9 cellular contexts compared by ENCODE assay signal in genomic region chr2:192029089-192029488, GRCh38.
A peak's percentile ranks its signal among the peaks of the same experiment; 100 is the strongest.
DNase-seq lines count a peak whose midpoint lies in the region; ATAC-seq and TF ChIP-seq lines count a peak whose summit lies in the region.
"Had no signal": no experiment of that assay in that cellular context is flagged by ENCODE, and none has a peak within 500 bp of the region (broad histone marks: within the 10 kb centered on the region; RNA-seq: fewer than 3 reads in every experiment).

No MANE protein-coding gene starts in this region.

- WGBS in esophagus squamous epithelium, 2 donors, result 85 to 94% methylated on average over 2 of the region's 2 CpGs

- intact Hi-C loops in esophagus squamous epithelium (cut with DNase I), result no loop called here

- no peaks in the 10 kb centered on the region for H3K4me1 ChIP-seq in BE2C
- peaks cover 0 to 11% (median 3%) of the 10 kb centered on the region in 3 donors for H3K4me1 ChIP-seq in esophagus squamous epithelium

- DNase-seq in BE2C (peak; percentile 30), choroid plexus epithelial cell (ENCODE audit: low read depth) (peak; percentile 55), cerebellar cortex (ENCODE audit: low spot score) (no peak), NCI-H2029 treated with DMSO at 0.1 percent for 48 hours (lab: John Stamatoyannopoulos, UW) (no peak), COR-L47 (lab: John Stamatoyannopoulos, UW) (no peak), esophagus squamous epithelium (lab: John Stamatoyannopoulos, UW) (no peak)

- H3K27me3 ChIP-seq in BE2C (no peaks in the 10 kb centered on the region), esophagus squamous epithelium (no peaks in the 10 kb centered on the region)
- H3K27me3 ChIP-seq: cardiac muscle cell had no signal

- TF ChIP-seq CTCF in BE2C (IDR thresholded peaks at IDR 0.05; ENCODE audit: low read depth, low read length) (peak; percentile 64), choroid plexus epithelial cell (conservative IDR thresholded peaks at IDR 0.05; ENCODE audit: low read depth, low read length) (peak; percentile 49), esophagus squamous epithelium (IDR thresholded peaks at IDR 0.05) (peak in 1 of 6 experiments; percentile 38)

- no peak overlapping the region for H3K27ac ChIP-seq in esophagus squamous epithelium
- H3K27ac ChIP-seq: cardiac muscle cell had no signal

- ATAC-seq in GM19043 (IDR thresholded peaks at IDR 0.05; ENCODE audit: low read depth, unreplicated experiment) (peak; percentile 62), HG03378 (IDR thresholded peaks at IDR 0.05; ENCODE audit: unreplicated experiment) (peak; percentile 63)

- H3K36me3 ChIP-seq in BE2C, result no peaks in the 10 kb centered on the region
- H3K36me3 ChIP-seq in esophagus squamous epithelium, result no peaks in the 10 kb centered on the region
- H3K36me3 ChIP-seq: cardiac muscle cell had no signal

- H3K4me3 ChIP-seq in BE2C (ENCODE audit: low read depth, low read length) (no peak overlapping the region), choroid plexus epithelial cell (ENCODE audit: low read depth, low read length) (no peak overlapping the region), esophagus squamous epithelium (no peak overlapping the region)
- H3K4me3 ChIP-seq: cardiac muscle cell had no signal

- H3K9me3 ChIP-seq in BE2C, result no peaks in the 10 kb centered on the region
- H3K9me3 ChIP-seq in esophagus squamous epithelium, result no peaks in the 10 kb centered on the region

- TF ChIP-seq POLR2A in esophagus squamous epithelium (IDR thresholded peaks at IDR 0.05), result no peak

Comparison
In these comparisons a context has a peak if more than half of its experiments do, and no peak if none do; other contexts are left out.
1. DNase-seq: peak in BE2C (single experiment) and choroid plexus epithelial cell (single experiment); none in cerebellar cortex (single experiment), NCI-H2029 treated with DMSO at 0.1 percent for 48 hours (single experiment), COR-L47 (single experiment) and esophagus squamous epithelium (single experiment).